8 cellular contexts compared by ENCODE assay signal in the genomic region with DNA sequence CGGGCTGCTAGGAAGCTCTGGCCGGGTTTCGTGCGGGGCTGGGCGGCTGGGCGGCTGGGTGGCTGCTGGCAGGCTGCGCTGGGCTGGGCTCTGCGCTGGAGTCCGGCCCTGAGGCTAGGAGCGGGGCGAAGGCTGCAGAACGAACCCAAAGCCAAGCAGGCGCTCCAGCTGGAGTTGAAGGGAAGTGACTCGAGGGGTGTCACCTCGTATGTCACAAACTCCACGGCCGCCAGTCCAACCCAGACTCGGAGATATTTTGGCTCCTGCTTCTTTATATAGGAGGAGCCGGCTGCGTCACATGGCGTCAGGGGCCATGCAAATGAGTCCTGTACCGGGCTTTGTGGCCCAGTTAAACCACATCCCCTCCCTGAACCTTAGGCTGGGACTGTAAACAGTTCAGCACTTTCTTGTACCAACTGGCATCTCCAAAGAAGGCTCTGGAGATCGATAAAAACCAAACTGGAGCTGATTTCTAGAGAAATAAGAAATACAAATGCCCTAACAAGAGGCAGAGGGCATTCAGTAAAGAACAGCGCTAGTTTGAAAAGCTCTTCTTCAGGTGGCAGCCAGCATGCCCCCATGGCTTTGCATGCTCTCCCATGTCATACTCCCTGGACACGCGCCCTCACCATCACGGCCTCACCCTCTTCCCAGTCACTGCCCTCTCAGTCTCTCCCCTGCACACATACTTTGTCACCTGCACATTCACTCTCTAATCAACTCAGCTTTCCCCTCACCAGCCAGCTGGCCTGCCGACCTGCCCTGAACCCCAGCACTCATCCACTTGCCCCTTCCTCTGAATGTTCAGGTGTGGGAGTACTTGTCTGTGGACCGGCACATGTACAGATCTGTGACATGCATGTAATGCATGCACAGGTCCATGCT. TPM values are rescaled to one million over a fixed set of nuclear protein-coding genes. Genes with fewer than 3 reads are reported as not detected.
DNase-seq lines count a peak whose midpoint lies in the region; ATAC-seq and TF ChIP-seq lines count a peak whose summit lies in the region.

No MANE protein-coding gene starts in this region.

- no peaks in the 10 kb centered on the region for H3K36me3 ChIP-seq in GM23338 (ENCODE audit: insufficient read depth)
- H3K36me3 ChIP-seq in WERI-Rb-1, result no peaks in the 10 kb centered on the region
- no peaks in the 10 kb centered on the region for H3K36me3 ChIP-seq in breast epithelium
- peaks cover 0 to 35% (median 5%) of the 10 kb centered on the region in 6 donors for H3K36me3 ChIP-seq in spleen

- POLR2A ChIA-PET in GM10248 (lab: Yijun Ruan, JAX), result interaction anchor here (0.5 to 4.8 kb wide), 15 partner anchors 9 to 1234 kb away, joined by 3 to 59 read pairs (median 6); a partner anchor contains a TSS

- H3K79me2 ChIP-seq in GM23338 (replicated peaks; ENCODE audit: insufficient read depth), result no peaks in the 10 kb centered on the region

- H3K9me3 ChIP-seq in WERI-Rb-1 (ENCODE audit: severe bottlenecking) (no peaks in the 10 kb centered on the region), breast epithelium (no peaks in the 10 kb centered on the region), spleen (no peaks in the 10 kb centered on the region)

- no peak overlapping the region for H3K27ac Mint-ChIP-seq in GM23338
- peak overlapping the region; percentile 96 to 99 (median 98) for H3K27ac Mint-ChIP-seq in immature natural killer cell

- peaks cover 30% of the 10 kb centered on the region for H3K4me1 Mint-ChIP-seq in GM23338
- peaks cover 47 to 49% of the 10 kb centered on the region in 2 donors for H3K4me1 Mint-ChIP-seq in immature natural killer cell

- WGBS in spleen, 5 donors, result 10 to 39% (median 15%) methylated on average over 18 to 29 of the region's 29 CpGs

- H3K4me1 ChIP-seq in GM23338 (ENCODE audit: insufficient read depth) (peaks cover 10% of the 10 kb centered on the region), breast epithelium (no peaks in the 10 kb centered on the region), spleen (peaks cover under 1 to 81% (median 51%) of the 10 kb centered on the region in 6 donors)

- CTCF ChIA-PET in GM10248 (lab: Yijun Ruan, JAX), result interaction anchor here (0.7 to 14.1 kb wide), 15 partner anchors 8 to 60 kb away, joined by 3 to 304 read pairs (median 6); a partner anchor contains a TSS

- TF ChIP-seq CTCF in GM10248 (IDR thresholded peaks at IDR 0.05; ENCODE audit: control extremely low read depth, extremely low read depth, low read depth, missing control alignments), result no peak
- no peak for TF ChIP-seq CTCF in GM23338 (conservative IDR thresholded peaks at IDR 0.05; ENCODE audit: low read depth in 2 of 2)
- TF ChIP-seq CTCF in LNCaP clone FGC (IDR thresholded peaks at IDR 0.05; ENCODE audit: control insufficient read depth, extremely low read depth, insufficient read depth), result no peak
- no peak for TF ChIP-seq CTCF in WERI-Rb-1 (IDR thresholded peaks at IDR 0.05; ENCODE audit: low read depth, low read length)
- TF ChIP-seq CTCF in breast epithelium (IDR thresholded peaks at IDR 0.05), result peak in 1 of 3 donors; percentile 31
- TF ChIP-seq CTCF in spleen (IDR thresholded peaks at IDR 0.05 in 8 of 11, conservative IDR thresholded peaks at IDR 0.05 in 3 of 11), result peak in 4 of 11 experiments; percentile 9 to 36 (median 15)

- ATAC-seq in GM23338, result peak; percentile 51

- no peaks in the 10 kb centered on the region for H3F3A ChIP-seq in GM23338 (replicated peaks; ENCODE audit: low read depth)

- H3K27ac ChIP-seq in GM23338 (ENCODE audit: low read depth) (no peak overlapping the region; the same call in 1 of the 2 replicates), WERI-Rb-1 (no peak overlapping the region; the same call in 1 of the 2 replicates), breast epithelium (peak overlapping the region; percentile 84 to 97), spleen (peak overlapping the region; percentile 63 to 98 (median 92))

- intact Hi-C loops in breast epithelium (cut with DNase I; ENCODE audit: low total_unique reads), result loop anchor here (5.0 kb wide), 1 partner anchor 40 kb away; no protein-coding TSS in a partner anchor
- intact Hi-C loops in spleen (cut with DNase I; ENCODE audit: low total_unique reads), result no loop called here

- no peaks in the 10 kb centered on the region for H3K9me2 ChIP-seq in GM23338 (ENCODE audit: insufficient read depth)

- no peak overlapping the region for H2AFZ ChIP-seq in GM23338

- H3K9me3 Mint-ChIP-seq in GM23338 (no peaks in the 10 kb centered on the region), immature natural killer cell (no peaks in the 10 kb centered on the region)

- peak overlapping the region; percentile 82 for H3K4me3 Mint-ChIP-seq in GM23338
- peak overlapping the region; percentile 91 to 97 (median 94) for H3K4me3 Mint-ChIP-seq in immature natural killer cell

- DNase-seq in GM10248 (ENCODE audit: extremely low spot score), result peak; percentile 75
- DNase-seq in GM23338 (ENCODE audit: low spot score), result peak; percentile 65
- no peak for DNase-seq in LNCaP clone FGC (ENCODE audit: low read depth)
- DNase-seq in WERI-Rb-1, result peak; percentile 52
- peak; percentile 90 to 92 for DNase-seq in breast epithelium (ENCODE audit: low spot score in 2 of 2)
- DNase-seq in immature natural killer cell, result peak; percentile 90 to 94 (median 91)
- peak; percentile 95 for DNase-seq in spleen
- DNase-seq in NCI-H187 (lab: John Stamatoyannopoulos, UW), result no peak

- H3K27me3 ChIP-seq in GM23338 (ENCODE audit: insufficient read depth) (no peaks in the 10 kb centered on the region), WERI-Rb-1 (ENCODE audit: insufficient read depth, low read depth, severe bottlenecking) (peaks cover 18% of the 10 kb centered on the region), breast epithelium (peaks cover 0 to 70% of the 10 kb centered on the region in 2 donors), spleen (replicated peaks in 1 of 7) (peaks cover 0 to 26% (median 0%) of the 10 kb centered on the region in 7 donors)

- H4K20me1 ChIP-seq in GM23338 (replicated peaks; ENCODE audit: insufficient read depth), result no peaks in the 10 kb centered on the region

- peaks cover 15% of the 10 kb centered on the region for H3K36me3 Mint-ChIP-seq in GM23338 (ENCODE audit: low read depth)
- H3K36me3 Mint-ChIP-seq in immature natural killer cell, result peaks cover 4 to 19% (median 12%) of the 10 kb centered on the region in 3 donors

- H3K4me3 ChIP-seq in GM23338, result peak overlapping the region; percentile 65
- peak overlapping the region; percentile 73 for H3K4me3 ChIP-seq in LNCaP clone FGC (ENCODE audit: low read depth, low read length)
- H3K4me3 ChIP-seq in WERI-Rb-1 (ENCODE audit: low read depth, low read length), result peak overlapping the region; percentile 57
- H3K4me3 ChIP-seq in breast epithelium, result peak overlapping the region; percentile 72 to 83 (median 82)
- H3K4me3 ChIP-seq in spleen, result peak overlapping the region; percentile 56 to 72 (median 62)

- H3K4me2 ChIP-seq in GM23338, result peak overlapping the region; percentile 85

- TF ChIP-seq POLR2A in breast epithelium (IDR thresholded peaks at IDR 0.05) (peak; percentile 97), spleen (IDR thresholded peaks at IDR 0.05) (peak; percentile 96 to 99 (median 98))

- H3K27me3 Mint-ChIP-seq in GM23338 (ENCODE audit: insufficient read depth, low read depth, poor library complexity) (peaks cover 7% of the 10 kb centered on the region), immature natural killer cell (ENCODE audit: low read depth in 3 of 3) (peaks cover 43 to 70% (median 47%) of the 10 kb centered on the region in 3 donors)

TF ChIP-seq in GM23338, 12 proteins besides CTCF, POLR2A, EP300 and RAD21 (continues in another document):
- peak; percentile 73 for TF ChIP-seq CREB1 (CRISPR knock-in tag; IDR thresholded peaks at IDR 0.05; ENCODE audit: low read depth)
- no peak for TF ChIP-seq EZH2 (IDR thresholded peaks at IDR 0.05; ENCODE audit: low read depth, unreplicated experiment)
- TF ChIP-seq ZNF331 (CRISPR knock-in tag; IDR thresholded peaks at IDR 0.05; ENCODE audit: low read depth), result no peak
- no peak for TF ChIP-seq JUNB (IDR thresholded peaks at IDR 0.05; ENCODE audit: unreplicated experiment)
- no peak for TF ChIP-seq EZH2phosphoT487 (IDR thresholded peaks at IDR 0.05; ENCODE audit: unreplicated experiment)

RNA-seq across cellular contexts. Expression of a gene that starts 58.5 kb away (rescaled TPM):
- total RNA-seq in GM23338 (2014; rRNA removed; shearing (Covaris generic)), result 10.9 and 20.0 TPM in 2 replicates
- polyA plus RNA-seq in GM23338 (2016; fragmentation: Nextera tagmentation; extraction: Ambion mirVana) (10.2 and 12.6 TPM in 2 replicates), immature natural killer cell (100 to 1,000 TPM; 496 to 775 (median 681) TPM), spleen (100 to 1,000 TPM; 125 to 372 (median 195) TPM)
- total RNA-seq in breast epithelium (1,000 to 10,000 TPM in 1 of 3 donors, 100 to 1,000 TPM in 2; 606 to 1,046 (median 681) TPM), spleen (100 to 1,000 TPM in 6 of 7 donors, 10 to 100 TPM in 1; 91.7 to 579 (median 316) TPM)

Comparison
In these comparisons a context has a peak if more than half of its experiments do, and no peak if none do; other contexts are left out.
1. DNase-seq: peak in GM10248 (single experiment), GM23338 (single experiment), WERI-Rb-1 (single experiment), breast epithelium (2 of 2), immature natural killer cell (3 of 3) and spleen (single experiment); none in LNCaP clone FGC (single experiment) and NCI-H187 (0 of 2).
2. H3K27ac ChIP-seq: peak in breast epithelium (2 of 2) and spleen (8 of 8); none in GM23338 (single experiment) and WERI-Rb-1 (single experiment).
3. Peak in every context shown above with its lines, with median percentiles within 50 percentile points of each other: H3K4me3 ChIP-seq.